Comparison of ENCODE assay signal across 18 cellular contexts in genomic region chr1:166122873-166123466, GRCh38. TPM values are rescaled to one million over a fixed set of nuclear protein-coding genes. Genes with fewer than 3 reads are reported as not detected.
DNase-seq lines count a peak whose midpoint lies in the region; ATAC-seq, FAIRE-seq and TF ChIP-seq lines count a peak whose summit lies in the region.
"Had no signal": no experiment of that assay in that cellular context is flagged by ENCODE, and none has a peak within 500 bp of the region (broad histone marks: within the 10 kb centered on the region; RNA-seq: fewer than 3 reads in every experiment).

No MANE protein-coding gene starts in this region.

- ATAC-seq in GM23338 = peak; percentile 82
- ATAC-seq in GM18520 (IDR thresholded peaks at IDR 0.05; ENCODE audit: unreplicated experiment) = no peak
- no peak for ATAC-seq in activated CD8-positive, alpha-beta T cell treated with anti-CD3 and anti-CD28 coated beads, Interleukin-2, amount 10 ng/mL, durations not matched to agents 7 days and 5 days
- no peak for ATAC-seq in GM21526 (IDR thresholded peaks at IDR 0.05; ENCODE audit: low FRiP score, unreplicated experiment)
- ATAC-seq: A549, K562 had no signal

- H3K79me2 ChIP-seq in GM23338 (replicated peaks; ENCODE audit: insufficient read depth) = no peaks in the 10 kb centered on the region

- no peak overlapping the region for H3K27ac Mint-ChIP-seq in GM23338
- H3K27ac Mint-ChIP-seq in endodermal cell = no peak overlapping the region
- H3K27ac Mint-ChIP-seq in activated CD8-positive, alpha-beta T cell treated with anti-CD3 and anti-CD28 coated beads, Interleukin-2, amount 10 ng/mL, durations not matched to agents 7 days and 5 days = no peak overlapping the region
- H3K27ac Mint-ChIP-seq: CD4-positive, alpha-beta memory T cell; HFFc6 had no signal

- no peak overlapping the region for H2AFZ ChIP-seq in GM23338
- H2AFZ ChIP-seq: GM23248 had no signal

- H3K27me3 ChIP-seq in GM23338 (ENCODE audit: insufficient read depth) (no peaks in the 10 kb centered on the region), endodermal cell (ENCODE audit: control insufficient read depth, insufficient read depth, low read length, poor library complexity, severe bottlenecking) (no peaks in the 10 kb centered on the region), iPS DF 6.9 (ENCODE audit: control insufficient read depth, insufficient read depth, low read length) (no peaks in the 10 kb centered on the region)
- H3K27me3 ChIP-seq: BE2C had no signal

- TF ChIP-seq CTCF in GM23338 (conservative IDR thresholded peaks at IDR 0.05; ENCODE audit: low read depth in 2 of 2) = no peak
- no peak for TF ChIP-seq CTCF in endodermal cell (conservative IDR thresholded peaks at IDR 0.05)

- H3K4me3 Mint-ChIP-seq in GM23338 (no peak overlapping the region), endodermal cell (no peak overlapping the region)
- no peak overlapping the region for H3K4me3 Mint-ChIP-seq in activated CD8-positive, alpha-beta T cell treated with anti-CD3 and anti-CD28 coated beads, Interleukin-2, amount 10 ng/mL, durations not matched to agents 7 days and 5 days
- H3K4me3 Mint-ChIP-seq: CD4-positive, alpha-beta memory T cell; HFFc6 had no signal

- CTCF ChIA-PET in activated CD8-positive, alpha-beta T cell treated with anti-CD3 and anti-CD28 coated beads, Interleukin-2, amount 10 ng/mL, durations not matched to agents 7 days and 5 days (lab: Charles Lee) = no interaction called here

- H3K27me3 Mint-ChIP-seq in GM23338 (ENCODE audit: insufficient read depth, low read depth, poor library complexity) (no peaks in the 10 kb centered on the region), endodermal cell (ENCODE audit: insufficient read depth) (no peaks in the 10 kb centered on the region)
- H3K27me3 Mint-ChIP-seq in activated CD8-positive, alpha-beta T cell treated with anti-CD3 and anti-CD28 coated beads, Interleukin-2, amount 10 ng/mL, durations not matched to agents 7 days and 5 days (ENCODE audit: low read depth) = no peaks in the 10 kb centered on the region

- no peaks in the 10 kb centered on the region for H4K20me1 ChIP-seq in GM23338 (replicated peaks; ENCODE audit: insufficient read depth)

- no peak overlapping the region; the same call in 1 of the 2 replicates for H3K4me2 ChIP-seq in GM23338
- H3K4me2 ChIP-seq: A549 had no signal

- H3K9ac ChIP-seq in endodermal cell (ENCODE audit: extremely low read depth, low read length, poor library complexity, severe bottlenecking) = no peak overlapping the region
- H3K9ac ChIP-seq: GM23248 had no signal

- H3K4me1 Mint-ChIP-seq in GM23338 = peaks cover 21% of the 10 kb centered on the region
- H3K4me1 Mint-ChIP-seq in endodermal cell = peaks cover 12% of the 10 kb centered on the region
- H3K4me1 Mint-ChIP-seq in activated CD8-positive, alpha-beta T cell treated with anti-CD3 and anti-CD28 coated beads, Interleukin-2, amount 10 ng/mL, durations not matched to agents 7 days and 5 days (ENCODE audit: low read depth) = no peaks in the 10 kb centered on the region
- H3K4me1 Mint-ChIP-seq: CD4-positive, alpha-beta memory T cell had no signal

- no peaks in the 10 kb centered on the region for H3K36me3 ChIP-seq in GM23338 (ENCODE audit: insufficient read depth)
- no peaks in the 10 kb centered on the region for H3K36me3 ChIP-seq in endodermal cell (ENCODE audit: control insufficient read depth, insufficient read depth, low read length)
- no peaks in the 10 kb centered on the region for H3K36me3 ChIP-seq in iPS DF 6.9 (ENCODE audit: control insufficient read depth, insufficient read depth, low read length)
- H3K36me3 ChIP-seq: BE2C had no signal

- H3K9me3 ChIP-seq in endodermal cell (ENCODE audit: control insufficient read depth, low read length) (no peaks in the 10 kb centered on the region), iPS DF 6.9 (ENCODE audit: control insufficient read depth, insufficient read depth, low read length) (no peaks in the 10 kb centered on the region)
- H3K9me3 ChIP-seq: A549, BE2C had no signal

- no peak for FAIRE-seq in RCC 7860 (lab: Jason Lieb, UNC)
- FAIRE-seq: A549, K562 had no signal

- WGBS in endodermal cell (ENCODE audit: insufficient coverage in 1 of 2, insufficient read length in 1 of 2), 2 experiments = 68 to 76% methylated on average over 4 to 8 of the region's 8 CpGs
- WGBS in iPS DF 6.9 (ENCODE audit: insufficient coverage, insufficient read length) = no CpG with 5 or more reads among the region's 8 CpGs

- no peaks in the 10 kb centered on the region for H3K36me3 Mint-ChIP-seq in GM23338 (ENCODE audit: low read depth)
- no peaks in the 10 kb centered on the region for H3K36me3 Mint-ChIP-seq in endodermal cell (ENCODE audit: low read depth)
- no peaks in the 10 kb centered on the region for H3K36me3 Mint-ChIP-seq in activated CD8-positive, alpha-beta T cell treated with anti-CD3 and anti-CD28 coated beads, Interleukin-2, amount 10 ng/mL, durations not matched to agents 7 days and 5 days (ENCODE audit: low read depth)
- H3K36me3 Mint-ChIP-seq: CD4-positive, alpha-beta memory T cell had no signal

- no peak overlapping the region for H3K4me3 ChIP-seq in GM23338
- H3K4me3 ChIP-seq in endodermal cell (ENCODE audit: low read length) = no peak overlapping the region
- no peak overlapping the region for H3K4me3 ChIP-seq in iPS DF 6.9 (ENCODE audit: low read length)
- H3K4me3 ChIP-seq: A549, GM23248, K562 had no signal

- H3K4me1 ChIP-seq in GM23338 (ENCODE audit: insufficient read depth) (peaks cover 9% of the 10 kb centered on the region), endodermal cell (ENCODE audit: control insufficient read depth, insufficient read depth, low read length) (peaks cover 5% of the 10 kb centered on the region), iPS DF 6.9 (ENCODE audit: control insufficient read depth, insufficient read depth, low read length) (peaks cover 2% of the 10 kb centered on the region; the same call in 1 of the 2 replicates)
- H3K4me1 ChIP-seq: A549, BE2C had no signal

- 0 out of 2 replicates have a peak, but pooled peaks cover 4% of the 10 kb centered on the region for H3K9me2 ChIP-seq in GM23338 (ENCODE audit: insufficient read depth)

- POLR2A ChIA-PET in activated CD8-positive, alpha-beta T cell treated with anti-CD3 and anti-CD28 coated beads, Interleukin-2, amount 10 ng/mL, durations not matched to agents 7 days and 5 days (lab: Charles Lee) = interaction anchor here (0.7 kb wide), 1 partner anchor 1016 kb away, joined by 3 read pairs; no protein-coding TSS in a partner anchor

- no peaks in the 10 kb centered on the region for H3F3A ChIP-seq in GM23338 (replicated peaks; ENCODE audit: low read depth)

- no peaks in the 10 kb centered on the region; the same call in 2 of the 3 replicates for H3K9me3 Mint-ChIP-seq in GM23338
- no peaks in the 10 kb centered on the region for H3K9me3 Mint-ChIP-seq in endodermal cell
- no peaks in the 10 kb centered on the region for H3K9me3 Mint-ChIP-seq in activated CD8-positive, alpha-beta T cell treated with anti-CD3 and anti-CD28 coated beads, Interleukin-2, amount 10 ng/mL, durations not matched to agents 7 days and 5 days (ENCODE audit: insufficient read depth)

- DNase-seq in ELF-1 (ENCODE audit: low read depth, low spot score) (peak; percentile 35), GM23338 (ENCODE audit: low spot score) (peak; percentile 62), endodermal cell (peak; percentile 80), iPS DF 6.9 (ENCODE audit: low read depth, low spot score) (peak; percentile 20), RCC 7860 (ENCODE audit: low spot score) (no peak)
- DNase-seq in activated CD8-positive, alpha-beta T cell treated with anti-CD3 and anti-CD28 coated beads, Interleukin-2, amount 10 ng/mL, durations not matched to agents 7 days and 5 days = no peak
- DNase-seq: BE2C; CD4-positive, alpha-beta memory T cell; DND-41; GF-D8; GM23248; HCEC 1CT; HFFc6 had no signal

- H3K27ac ChIP-seq in GM23338 (ENCODE audit: low read depth) (no peak overlapping the region), endodermal cell (ENCODE audit: low read depth, low read length) (no peak overlapping the region), iPS DF 6.9 (ENCODE audit: low read length) (no peak overlapping the region)
- H3K27ac ChIP-seq: A549, C4-2B, GM23248 had no signal

TF ChIP-seq in GM23338, 12 proteins besides CTCF, POLR2A, EP300 and RAD21 (continues in another document):
- TF ChIP-seq REST (IDR thresholded peaks at IDR 0.05; ENCODE audit: unreplicated experiment) (no peak), EZH2 (IDR thresholded peaks at IDR 0.05; ENCODE audit: low read depth, unreplicated experiment) (no peak)

RNA-seq across cellular contexts. Expression of gene FAM78B, which starts 43.8 kb away (rescaled TPM):
- 4.6 and 5.8 TPM in 2 replicates for total RNA-seq in GM23338 (2014; rRNA removed; shearing (Covaris generic))
- polyA plus RNA-seq in GM23338 (2016; fragmentation: Nextera tagmentation; extraction: Ambion mirVana) = 0.73 and 1.6 TPM in 2 replicates
- 1 to 10 TPM; 2.3 to 4.2 TPM for total RNA-seq in endodermal cell
- polyA plus RNA-seq in endodermal cell (2013, experiment 1 of 2) = 2.5 TPM
- polyA plus RNA-seq in endodermal cell (2013, experiment 2 of 2) = 2.2 TPM
- under 1 TPM; 0.16 to 0.18 TPM for total RNA-seq in activated CD8-positive, alpha-beta T cell treated with anti-CD3 and anti-CD28 coated beads, Interleukin-2, amount 10 ng/mL, durations not matched to agents 7 days and 5 days

Comparison
In these comparisons a context has a peak if more than half of its experiments do, and no peak if none do; other contexts are left out.
1. DNase-seq: peak in ELF-1 (single experiment), GM23338 (single experiment), endodermal cell (single experiment) and iPS DF 6.9 (single experiment); none in RCC 7860 (single experiment) and activated CD8-positive, alpha-beta T cell treated with anti-CD3 and anti-CD28 coated beads, Interleukin-2, amount 10 ng/mL, durations not matched to agents 7 days and 5 days (single experiment).